In the genomic region with DNA sequence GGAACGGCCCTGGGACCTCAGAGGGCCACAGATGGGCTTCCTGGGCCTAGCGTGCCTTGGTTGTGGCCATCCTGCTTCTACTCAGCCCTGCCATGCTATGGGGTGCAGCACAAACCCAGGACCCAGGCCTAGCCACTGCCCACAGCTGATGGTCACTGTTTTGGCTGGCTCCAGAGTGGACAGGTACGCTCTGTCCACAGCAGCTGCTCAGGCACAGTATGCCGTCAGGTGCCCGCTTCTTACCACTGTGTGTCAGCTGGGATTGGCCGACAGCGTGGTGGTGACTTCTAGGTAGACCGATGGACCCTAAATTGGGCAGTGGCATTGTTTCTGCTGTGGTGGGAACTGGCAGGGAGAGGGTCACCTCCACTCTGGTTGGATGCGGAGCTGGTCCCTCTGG, we compare ENCODE assay signal across 2 cellular contexts.
TF ChIP-seq lines count a peak whose summit lies in the region.

No MANE protein-coding gene starts in this region.

TF ChIP-seq in H1, 55 proteins besides CTCF, POLR2A, EP300 and RAD21:
- TF ChIP-seq SUZ12 (IDR thresholded peaks at IDR 0.05; ENCODE audit: low read length) (no peak), ASH2L (IDR thresholded peaks at IDR 0.05; ENCODE audit: low read length) (no peak), TAF1 (IDR thresholded peaks at IDR 0.05; ENCODE audit: low read depth, low read length) (no peak), ZNF274 (IDR thresholded peaks at IDR 0.05; ENCODE audit: borderline replicate concordance, extremely low read depth, low read length) (no peak)

TF ChIP-seq in SK-N-SH treated with all-trans-retinoic acid at 6 μM for 48 hours, 23 proteins besides CTCF, POLR2A, EP300 and RAD21:
- TF ChIP-seq RARB (CRISPR knock-in tag; IDR thresholded peaks at IDR 0.05) (no peak), CSDC2 (CRISPR knock-in tag; IDR thresholded peaks at IDR 0.05) (no peak), PPARA (CRISPR knock-in tag; IDR thresholded peaks at IDR 0.05; ENCODE audit: borderline replicate concordance) (no peak), ZNF8 (CRISPR knock-in tag; IDR thresholded peaks at IDR 0.05) (no peak), OSR1 (CRISPR knock-in tag; IDR thresholded peaks at IDR 0.05) (no peak), ZNF565 (CRISPR knock-in tag; conservative IDR thresholded peaks at IDR 0.05; ENCODE audit: low read depth) (no peak)
